ENCODE assay signal across 21 cellular contexts in genomic region chr1:67522793-67523192, GRCh38.
"Had no signal": no experiment of that assay in that cellular context is flagged by ENCODE, and none has a peak within 500 bp of the region (broad histone marks: within the 10 kb centered on the region; RNA-seq: fewer than 3 reads in every experiment).

No MANE protein-coding gene starts in this region.

- ATAC-seq: gastroesophageal sphincter, heart left ventricle, left cardiac atrium, lower lobe of right lung had no signal

- H3K4me3 ChIP-seq: coronary artery, dorsolateral prefrontal cortex, esophagus muscularis mucosa, gastroesophageal sphincter, heart left ventricle, left ventricle myocardium inferior, lower lobe of right lung, mucosa of descending colon had no signal

- FAIRE-seq: colon, endothelial cell of umbilical vein, frontal cortex had no signal

- H3K27ac ChIP-seq: coronary artery, dorsolateral prefrontal cortex, esophagus muscularis mucosa, foreskin keratinocyte, gastroesophageal sphincter, heart left ventricle, left ventricle myocardium inferior, lower lobe of right lung had no signal

- H3K27me3 ChIP-seq: esophagus muscularis mucosa, foreskin keratinocyte, gastroesophageal sphincter, heart left ventricle had no signal

- H3K9me3 ChIP-seq: esophagus muscularis mucosa, gastroesophageal sphincter, lower lobe of right lung, mucosa of descending colon had no signal

- H3K36me3 ChIP-seq: esophagus muscularis mucosa, gastroesophageal sphincter, heart left ventricle, left ventricle myocardium inferior, lower lobe of right lung had no signal

- DNase-seq: dermis blood vessel endothelial cell; dorsolateral prefrontal cortex; effector CD4-positive, alpha-beta T cell; effector memory CD4-positive, alpha-beta T cell; heart left ventricle; hypothalamus; immature natural killer cell; islet precursor cell; left cardiac atrium; left ventricle myocardium inferior; lower lobe of right lung; mesenchymal stem cell; mucosa of descending colon; naive B cell had no signal

- H3K4me1 ChIP-seq: esophagus muscularis mucosa, foreskin keratinocyte, gastroesophageal sphincter, heart left ventricle, left ventricle myocardium inferior, lower lobe of right lung had no signal
